8 cellular contexts compared by ENCODE assay signal in the genomic region with DNA sequence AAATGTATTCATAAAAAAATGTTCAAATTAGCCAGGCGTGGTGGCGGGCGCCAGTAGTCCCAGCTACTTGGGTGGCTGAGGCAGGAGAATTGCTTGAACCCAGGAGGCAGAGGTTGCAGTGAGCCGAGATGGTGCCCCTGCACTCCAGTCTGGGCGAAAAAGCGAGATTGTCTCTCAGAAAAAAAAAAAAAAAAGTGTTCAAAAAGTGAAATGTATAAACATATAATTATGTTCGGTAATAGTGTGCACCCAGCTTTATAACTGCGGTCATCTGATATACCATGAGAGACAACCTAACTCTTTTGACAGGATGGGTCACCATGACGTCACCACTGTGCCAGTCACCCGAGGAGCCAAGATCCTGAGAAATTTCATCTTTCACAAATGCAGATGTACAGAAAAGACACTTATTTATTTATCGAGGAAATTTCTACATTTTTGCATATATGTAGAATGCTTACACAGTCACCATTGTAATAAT. TPM values are rescaled to one million over a fixed set of nuclear protein-coding genes. Genes with fewer than 3 reads are reported as not detected.
DNase-seq lines count a peak whose midpoint lies in the region; ATAC-seq and TF ChIP-seq lines count a peak whose summit lies in the region.

No MANE protein-coding gene starts in this region.

- no peak for TF ChIP-seq POLR2A in thyroid gland (IDR thresholded peaks at IDR 0.05)

- H3K79me2 ChIP-seq in DOHH2 (ENCODE audit: control insufficient read depth, low read length) = peaks cover 42% of the 10 kb centered on the region

- TF ChIP-seq CTCF in DOHH2 (IDR thresholded peaks at IDR 0.05; ENCODE audit: low read depth, low read length, poor library complexity, severe bottlenecking) (no peak), ascending aorta (IDR thresholded peaks at IDR 0.05) (no peak), left lung (IDR thresholded peaks at IDR 0.05) (no peak), thyroid gland (IDR thresholded peaks at IDR 0.05) (no peak)

- H3K4me1 ChIP-seq in DOHH2 (ENCODE audit: control insufficient read depth, low read length) (peaks cover 26% of the 10 kb centered on the region), ascending aorta (peaks cover 10 to 14% of the 10 kb centered on the region in 2 donors), left lung (peaks cover 21 to 34% of the 10 kb centered on the region in 2 donors), thyroid gland (peaks cover 20 to 34% of the 10 kb centered on the region in 2 donors)

- H3K4me3 ChIP-seq in DOHH2 (ENCODE audit: low read length) (peak overlapping the region; percentile 77), ascending aorta (peak overlapping the region; percentile 96 to 100), left lung (peak overlapping the region; percentile 86 to 95), thyroid gland (replicated peaks in 1 of 3) (peak overlapping the region in 2 of 3 donors; percentile 50 to 96)

- peaks cover 9% of the 10 kb centered on the region; the same call in 1 of the 2 replicates for H3F3A ChIP-seq in DOHH2 (ENCODE audit: control insufficient read depth, insufficient read depth)

- H3K27ac ChIP-seq in DOHH2 (ENCODE audit: low read depth, low read length) (no peak overlapping the region), ascending aorta (peak overlapping the region in 1 of 2 donors; percentile 25), left lung (no peak overlapping the region), thyroid gland (no peak overlapping the region)

- peak overlapping the region; percentile 64 for H3K4me2 ChIP-seq in DOHH2 (ENCODE audit: low read length)

- WGBS in thyroid gland, 2 donors = 31 to 33% methylated on average over 11 of the region's 11 CpGs

- H4K20me1 ChIP-seq in DOHH2 (ENCODE audit: control insufficient read depth, insufficient read depth, low read depth, low read length) = peaks cover 20% of the 10 kb centered on the region

- H3K36me3 ChIP-seq in DOHH2 (ENCODE audit: control insufficient read depth, low read length) (no peaks in the 10 kb centered on the region; the same call in 1 of the 2 replicates), ascending aorta (no peaks in the 10 kb centered on the region), left lung (no peaks in the 10 kb centered on the region), thyroid gland (no peaks in the 10 kb centered on the region)

- intact Hi-C loops in ascending aorta (cut with DNase I) (loop anchor here (1.0 to 2.0 kb wide), 3 partner anchors 20 to 217 kb away; partner anchors contain the start of gene BBS9), left lung (cut with DNase I) (no loop called here), thyroid gland (cut with DNase I) (loop anchor here (10.0 kb wide), 1 partner anchor 225 kb away; no protein-coding TSS in a partner anchor)

- H3K9me2 ChIP-seq in DOHH2 (replicated peaks; ENCODE audit: control insufficient read depth, low read length) = no peaks in the 10 kb centered on the region

- DNase-seq in NAMALWA (ENCODE audit: low spot score) (peak; percentile 23), ascending aorta (ENCODE audit: low spot score in 2 of 2) (no peak), left lung (no peak), thyroid gland (no peak), HuH-7.5 (ENCODE audit: low spot score) (no peak), NCI-H2107 treated with DMSO at 0.1 percent for 48 hours (lab: John Stamatoyannopoulos, UW; ENCODE audit: unreplicated experiment) (no peak)

- ATAC-seq in left lung (no peak), GM18861 (IDR thresholded peaks at IDR 0.05; ENCODE audit: unreplicated experiment) (no peak)

- H3K9me3 ChIP-seq in DOHH2 (ENCODE audit: control insufficient read depth, insufficient read depth, low read length) (no peaks in the 10 kb centered on the region), ascending aorta (no peaks in the 10 kb centered on the region), left lung (no peaks in the 10 kb centered on the region), thyroid gland (no peaks in the 10 kb centered on the region)

- H3K27me3 ChIP-seq in DOHH2 (ENCODE audit: control insufficient read depth, low read length) (peaks cover 28% of the 10 kb centered on the region), ascending aorta (no peaks in the 10 kb centered on the region), left lung (no peaks in the 10 kb centered on the region), thyroid gland (no peaks in the 10 kb centered on the region)

RNA-seq across cellular contexts. Expression of gene RP9, which starts 0.6 kb away (rescaled TPM):
- total RNA-seq in ascending aorta = 2.8 TPM
- total RNA-seq in left lung = 10 to 100 TPM; 11.3 to 11.5 TPM
- total RNA-seq in thyroid gland = 10 to 100 TPM in 3 of 4 donors, 1 to 10 TPM in 1; 8.7 to 23.5 (median 12.8) TPM

RNA-seq across cellular contexts. Expression of gene BBS9, which starts 19.6 kb away (rescaled TPM):
- total RNA-seq in ascending aorta (23.3 TPM), left lung (10 to 100 TPM; 18.2 to 22.4 TPM), thyroid gland (10 to 100 TPM; 59.2 to 84.8 (median 73.1) TPM)

RNA-seq across cellular contexts. Expression of gene NT5C3A, which starts 47.2 kb away (rescaled TPM):
- 8.3 TPM for total RNA-seq in ascending aorta
- 10 to 100 TPM; 21.8 to 26.5 TPM for total RNA-seq in left lung
- 10 to 100 TPM; 28.8 to 40.3 (median 30.2) TPM for total RNA-seq in thyroid gland

Comparison
In these comparisons a context has a peak if more than half of its experiments do, and no peak if none do; other contexts are left out.
1. intact Hi-C loops: an anchor here in ascending aorta (1.0 to 2.0 kb wide) and thyroid gland (10.0 kb wide); none called in left lung.